ENCODE assay signal across 9 cellular contexts in genomic region chr2:99881901-99882591, GRCh38.
DNase-seq lines count a peak whose midpoint lies in the region; ATAC-seq and TF ChIP-seq lines count a peak whose summit lies in the region.
"Had no signal": no experiment of that assay in that cellular context is flagged by ENCODE, and none has a peak within 500 bp of the region (broad histone marks: within the 10 kb centered on the region; RNA-seq: fewer than 3 reads in every experiment).

No MANE protein-coding gene starts in this region.

- no peaks in the 10 kb centered on the region for H3K27me3 ChIP-seq in upper lobe of right lung

- no peaks in the 10 kb centered on the region for H3K36me3 ChIP-seq in upper lobe of right lung

- TF ChIP-seq CTCF in upper lobe of right lung (IDR thresholded peaks at IDR 0.05) = no peak

- H3K27ac ChIP-seq in upper lobe of right lung = no peak overlapping the region

- H3K4me1 ChIP-seq in upper lobe of right lung = no peaks in the 10 kb centered on the region

- H3K4me3 ChIP-seq in upper lobe of right lung = no peak overlapping the region

- peak; percentile 49 for DNase-seq in NCI-H2171 treated with DMSO at 0.1 percent for 48 hours (lab: John Stamatoyannopoulos, UW)
- no peak for DNase-seq in NCI-H2171 (lab: John Stamatoyannopoulos, UW)
- no peak for DNase-seq in left cardiac atrium
- no peak for DNase-seq in upper lobe of right lung
- no peak for DNase-seq in NCI-H2107 treated with DMSO at 0.1 percent for 48 hours (lab: John Stamatoyannopoulos, UW; ENCODE audit: unreplicated experiment)
- DNase-seq in CD1c-positive myeloid dendritic cell (ENCODE audit: extremely low spot score) = no peak
- no peak for DNase-seq in OCI-M2 (lab: John Stamatoyannopoulos, UW; ENCODE audit: unreplicated experiment)
- DNase-seq: NCI-H1436 had no signal

- no peaks in the 10 kb centered on the region for H3K9me3 ChIP-seq in upper lobe of right lung

- ATAC-seq in left cardiac atrium = peak; percentile 67 to 78
- ATAC-seq in upper lobe of right lung = peak; percentile 71

- intact Hi-C loops in left cardiac atrium (cut with DNase I) = loop anchor here in 1 of 2 donors (10.0 kb wide), 1 partner anchor 67 kb away; no protein-coding TSS in a partner anchor
- intact Hi-C loops in upper lobe of right lung (cut with DNase I) = no loop called here

- peak; percentile 41 for TF ChIP-seq POLR2A in Raji (IDR thresholded peaks at IDR 0.05; ENCODE audit: insufficient read depth, low read depth, low read length)
